ENCODE assay signal across 8 cellular contexts in the genomic region with DNA sequence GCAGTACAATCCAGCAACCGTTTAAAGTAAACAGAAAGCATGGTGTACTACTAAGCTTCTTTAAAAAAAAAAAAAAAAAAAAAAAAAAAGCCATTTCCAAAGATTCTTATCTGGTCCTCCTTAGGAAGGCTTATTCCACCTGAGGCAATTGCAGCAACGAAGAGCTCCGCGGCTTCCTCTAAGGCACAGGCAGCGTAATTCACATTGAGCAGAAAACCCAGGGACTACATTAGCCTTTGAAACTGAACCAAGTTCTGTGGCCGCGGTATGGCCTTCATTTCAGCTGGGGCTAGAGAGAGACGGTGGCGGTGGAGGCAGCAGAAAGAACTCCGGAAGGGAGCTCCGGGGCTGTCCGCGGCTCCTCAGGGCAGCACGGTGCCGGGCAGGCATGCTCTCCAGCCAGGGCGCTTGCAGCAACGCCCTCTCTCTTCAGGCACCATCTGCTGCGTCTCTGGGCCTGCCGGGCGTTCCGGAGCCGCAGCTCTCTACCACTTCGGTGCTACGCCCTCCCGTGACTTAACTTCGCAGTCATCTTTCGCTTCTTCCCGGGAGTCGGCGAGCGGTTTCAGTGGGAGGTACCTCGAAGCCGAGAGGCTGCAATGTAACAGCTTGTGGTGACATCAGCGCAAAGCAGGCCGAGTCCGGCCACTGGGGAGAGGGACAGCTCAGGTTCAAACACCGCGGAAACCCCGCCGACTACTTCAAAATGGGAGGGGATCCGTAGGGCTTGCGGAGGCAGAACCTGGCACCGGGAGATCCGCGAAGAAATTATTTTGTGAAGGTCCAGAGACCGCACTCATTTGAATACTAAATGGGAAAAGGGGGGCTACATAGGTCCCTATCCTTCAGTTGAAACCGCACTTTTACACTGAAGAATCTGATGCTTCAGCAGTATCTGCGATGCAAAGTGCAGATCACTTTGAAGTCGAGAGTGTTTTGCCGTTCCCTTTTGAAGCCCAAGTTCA.
DNase-seq lines count a peak whose midpoint lies in the region; ATAC-seq and TF ChIP-seq lines count a peak whose summit lies in the region.

No MANE protein-coding gene starts in this region.

- H3K4me1 Mint-ChIP-seq in activated naive CD8-positive, alpha-beta T cell treated with anti-CD3 and anti-CD28 coated beads, Interleukin-2, amount 10 ng/mL, durations not matched to agents 7 days and 5 days, result no peaks in the 10 kb centered on the region

- H3K4me1 ChIP-seq in SJSA1 (replicated peaks) (peaks cover 31% of the 10 kb centered on the region), osteoblast (ENCODE audit: insufficient read depth, low read length) (peaks cover 49% of the 10 kb centered on the region), thoracic aorta (ENCODE audit: control insufficient read depth in 1 of 2, low read depth in 2 of 2) (peaks cover 25 to 37% of the 10 kb centered on the region in 2 donors)

- H2AFZ ChIP-seq in osteoblast (ENCODE audit: low read length), result peak overlapping the region; percentile 64

- POLR2A ChIA-PET in activated naive CD8-positive, alpha-beta T cell treated with anti-CD3 and anti-CD28 coated beads, Interleukin-2, amount 10 ng/mL, durations not matched to agents 7 days and 5 days (lab: Charles Lee), result interaction anchor here (0.6 kb wide), 1 partner anchor 1919 kb away, joined by 3 read pairs; no protein-coding TSS in a partner anchor

- TF ChIP-seq CTCF in GM06990 (IDR thresholded peaks at IDR 0.05; ENCODE audit: insufficient read depth, low read length, poor library complexity, severe bottlenecking) (peak; percentile 41), osteoblast (IDR thresholded peaks at IDR 0.05; ENCODE audit: extremely low read depth, low read depth, low read length) (no peak), thoracic aorta (IDR thresholded peaks at IDR 0.05) (peak; percentile 23)

- H3K79me2 ChIP-seq in osteoblast (ENCODE audit: insufficient read depth, low read length), result peaks cover 83% of the 10 kb centered on the region

- no peaks in the 10 kb centered on the region for H3K9me3 ChIP-seq in MG63
- H3K9me3 ChIP-seq in SJSA1 (replicated peaks), result no peaks in the 10 kb centered on the region
- H3K9me3 ChIP-seq in osteoblast (ENCODE audit: low read depth, low read length), result no peaks in the 10 kb centered on the region
- H3K9me3 ChIP-seq in thoracic aorta, result no peaks in the 10 kb centered on the region

- H3K9me3 Mint-ChIP-seq in activated naive CD8-positive, alpha-beta T cell treated with anti-CD3 and anti-CD28 coated beads, Interleukin-2, amount 10 ng/mL, durations not matched to agents 7 days and 5 days, result no peaks in the 10 kb centered on the region

- H3K4me2 ChIP-seq in osteoblast (ENCODE audit: insufficient read depth, low read length), result peak overlapping the region; percentile 96

- no peak overlapping the region for H3K4me3 Mint-ChIP-seq in activated naive CD8-positive, alpha-beta T cell treated with anti-CD3 and anti-CD28 coated beads, Interleukin-2, amount 10 ng/mL, durations not matched to agents 7 days and 5 days

- peaks cover 2% of the 10 kb centered on the region; the same call in 1 of the 2 replicates for H3K36me3 ChIP-seq in GM06990 (ENCODE audit: control insufficient read depth, insufficient read depth, low read length)
- no peaks in the 10 kb centered on the region for H3K36me3 ChIP-seq in MG63
- no peaks in the 10 kb centered on the region; the same call in 1 of the 2 replicates for H3K36me3 ChIP-seq in SJSA1
- H3K36me3 ChIP-seq in osteoblast (ENCODE audit: insufficient read depth, low read length), result no peaks in the 10 kb centered on the region
- H3K36me3 ChIP-seq in thoracic aorta, result no peaks in the 10 kb centered on the region

- peak overlapping the region; percentile 85 for H3K27ac ChIP-seq in SJSA1
- H3K27ac ChIP-seq in osteoblast (ENCODE audit: low read depth, low read length), result peak overlapping the region; percentile 84
- peak overlapping the region; percentile 84 to 91 for H3K27ac ChIP-seq in thoracic aorta

- DNase-seq in GM06990 (ENCODE audit: extremely low read depth, insufficient read length) (peak; percentile 91), HCEC 1CT (peak; percentile 98), MG63 (peak; percentile 94), SJSA1 (ENCODE audit: low read depth in 1 of 2, low spot score in 2 of 2) (peak; percentile 95 to 97), Right ventricle myocardium superior (peak; percentile 95), osteoblast (ENCODE audit: insufficient read length, low spot score, missing footprints) (peak; percentile 75), thoracic aorta (ENCODE audit: low spot score) (peak; percentile 87)
- peak; percentile 68 for DNase-seq in activated naive CD8-positive, alpha-beta T cell treated with anti-CD3 and anti-CD28 coated beads, Interleukin-2, amount 10 ng/mL, durations not matched to agents 7 days and 5 days

- peaks cover 6% of the 10 kb centered on the region for H3K27me3 Mint-ChIP-seq in activated naive CD8-positive, alpha-beta T cell treated with anti-CD3 and anti-CD28 coated beads, Interleukin-2, amount 10 ng/mL, durations not matched to agents 7 days and 5 days

- peaks cover 28% of the 10 kb centered on the region for H4K20me1 ChIP-seq in osteoblast (ENCODE audit: insufficient read depth, low read length)

- peak; percentile 93 for ATAC-seq in activated naive CD8-positive, alpha-beta T cell treated with anti-CD3 and anti-CD28 coated beads, Interleukin-2, amount 10 ng/mL, durations not matched to agents 7 days and 5 days (ENCODE audit: low read depth)
- ATAC-seq in Right ventricle myocardium superior (ENCODE audit: poor library complexity), result peak; percentile 96
- ATAC-seq in thoracic aorta (ENCODE audit: insufficient number of reproducible peaks, low FRiP score, low read depth), result peak; percentile 97

- peak overlapping the region; percentile 68 for H3K4me3 ChIP-seq in GM06990 (replicated peaks; ENCODE audit: low read depth, low read length)
- H3K4me3 ChIP-seq in MG63, result peak overlapping the region; percentile 58
- H3K4me3 ChIP-seq in SJSA1, result peak overlapping the region; percentile 43
- H3K4me3 ChIP-seq in osteoblast (ENCODE audit: insufficient read depth, low read length), result peak overlapping the region; percentile 75
- peak overlapping the region; percentile 76 for H3K4me3 ChIP-seq in thoracic aorta

- no peaks in the 10 kb centered on the region for H3K36me3 Mint-ChIP-seq in activated naive CD8-positive, alpha-beta T cell treated with anti-CD3 and anti-CD28 coated beads, Interleukin-2, amount 10 ng/mL, durations not matched to agents 7 days and 5 days

- H3K27ac Mint-ChIP-seq in activated naive CD8-positive, alpha-beta T cell treated with anti-CD3 and anti-CD28 coated beads, Interleukin-2, amount 10 ng/mL, durations not matched to agents 7 days and 5 days, result no peak overlapping the region

- no peaks in the 10 kb centered on the region for H3K27me3 ChIP-seq in GM06990 (replicated peaks; ENCODE audit: control insufficient read depth, insufficient read depth, low read length)
- no peaks in the 10 kb centered on the region for H3K27me3 ChIP-seq in MG63
- no peaks in the 10 kb centered on the region for H3K27me3 ChIP-seq in SJSA1 (replicated peaks)
- H3K27me3 ChIP-seq in osteoblast (ENCODE audit: insufficient read depth, low read length), result no peaks in the 10 kb centered on the region
- H3K27me3 ChIP-seq in thoracic aorta (replicated peaks; ENCODE audit: insufficient read depth), result no peaks in the 10 kb centered on the region

- intact Hi-C loops in Right ventricle myocardium superior (cut with DNase I), result loop anchor here (10.0 kb wide), 1 partner anchor 48 kb away; no protein-coding TSS in a partner anchor

Comparison
In these comparisons a context has a peak if more than half of its experiments do, and no peak if none do; other contexts are left out.
1. Peak in every context shown above with its lines: DNase-seq, ATAC-seq, H3K4me3 ChIP-seq and H3K27ac ChIP-seq.